ENCODE assay signal across 37 cellular contexts in genomic region chr4:149927514-149927913, GRCh38.
A peak's percentile ranks its signal among the peaks of the same experiment; 100 is the strongest.
DNase-seq lines count a peak whose midpoint lies in the region; ATAC-seq, FAIRE-seq and TF ChIP-seq lines count a peak whose summit lies in the region.
"Had no signal": no experiment of that assay in that cellular context is flagged by ENCODE, and none has a peak within 500 bp of the region (broad histone marks: within the 10 kb centered on the region; RNA-seq: fewer than 3 reads in every experiment).

No MANE protein-coding gene starts in this region.

- DNase-seq in left colon (no peak), mucosa of descending colon (no peak), osteoblast (ENCODE audit: insufficient read length, low spot score, missing footprints) (peak; percentile 10), left ventricle myocardium inferior (no peak), type B pancreatic cell (ENCODE audit: extremely low spot score, unreplicated experiment) (no peak)
- DNase-seq: 8988T; ACHN; AML-193; BE2C; C1 segment of cervical spinal cord; Caco-2; Calu3; CD4-positive, alpha-beta memory T cell; CD4-positive, alpha-beta T cell; CD4-positive, CD25-positive, alpha-beta regulatory T cell; CD8-positive, alpha-beta memory T cell; CD8-positive, alpha-beta T cell; COR-L47; DMS 273 treated with DMSO at 0.1 percent for 48 hours; DMS153; DMS53; DMS79; DMS79 treated with DMSO at 0.1 percent for 48 hours; DND-41; EL had no signal

- H2AFZ ChIP-seq in osteoblast (ENCODE audit: low read length): no peak overlapping the region

- H3K27ac Mint-ChIP-seq in type B pancreatic cell: no peak overlapping the region
- H3K27ac Mint-ChIP-seq: B cell; CD14-positive monocyte; CD4-positive, alpha-beta memory T cell; CD4-positive, alpha-beta T cell; CD4-positive, CD25-positive, alpha-beta regulatory T cell; CD8-positive, alpha-beta memory T cell; CD8-positive, alpha-beta T cell had no signal

- H3K79me2 ChIP-seq in osteoblast (ENCODE audit: insufficient read depth, low read length): no peaks in the 10 kb centered on the region

- no peaks in the 10 kb centered on the region for H3K36me3 ChIP-seq in mucosa of descending colon (ENCODE audit: low read depth)
- H3K36me3 ChIP-seq in osteoblast (ENCODE audit: insufficient read depth, low read length): no peaks in the 10 kb centered on the region
- no peaks in the 10 kb centered on the region for H3K36me3 ChIP-seq in left ventricle myocardium inferior
- H3K36me3 ChIP-seq: BE2C; BLaER1; BLaER1 treated with 17β-estradiol and CSF1 and Interleukin-3, amounts not matched to agents 10 nM and 100 nM had no signal

- H3K4me3 Mint-ChIP-seq in type B pancreatic cell: no peak overlapping the region
- H3K4me3 Mint-ChIP-seq: B cell; CD14-positive monocyte; CD4-positive, alpha-beta memory T cell; CD4-positive, alpha-beta T cell; CD4-positive, CD25-positive, alpha-beta regulatory T cell; CD8-positive, alpha-beta memory T cell; CD8-positive, alpha-beta T cell had no signal

- H3K27me3 Mint-ChIP-seq in type B pancreatic cell: no peaks in the 10 kb centered on the region
- H3K27me3 Mint-ChIP-seq: B cell; CD4-positive, alpha-beta memory T cell; CD4-positive, alpha-beta T cell; CD4-positive, CD25-positive, alpha-beta regulatory T cell; CD8-positive, alpha-beta memory T cell had no signal

- H3K36me3 Mint-ChIP-seq in type B pancreatic cell: no peaks in the 10 kb centered on the region
- H3K36me3 Mint-ChIP-seq: CD14-positive monocyte; CD4-positive, alpha-beta memory T cell; CD4-positive, CD25-positive, alpha-beta regulatory T cell; CD8-positive, alpha-beta memory T cell; CD8-positive, alpha-beta T cell had no signal

- H3K27ac ChIP-seq in osteoblast (ENCODE audit: low read depth, low read length): no peak overlapping the region
- H3K27ac ChIP-seq in left ventricle myocardium inferior (replicated peaks): no peak overlapping the region
- H3K27ac ChIP-seq: 22Rv1; A549; BLaER1; BLaER1 treated with 17β-estradiol and CSF1 and Interleukin-3, amounts not matched to agents 10 nM and 100 nM; C4-2B had no signal

- peaks cover 5% of the 10 kb centered on the region for H3K4me1 Mint-ChIP-seq in type B pancreatic cell (ENCODE audit: unreplicated experiment)
- H3K4me1 Mint-ChIP-seq: B cell; CD14-positive monocyte; CD4-positive, alpha-beta memory T cell; CD4-positive, CD25-positive, alpha-beta regulatory T cell; CD8-positive, alpha-beta memory T cell had no signal

- intact Hi-C loops in left colon (cut with DNase I, micrococcal nuclease) (no loop called here), mucosa of descending colon (cut with DNase I, micrococcal nuclease) (no loop called here), left ventricle myocardium inferior (cut with micrococcal nuclease) (no loop called here)

- H3K4me3 ChIP-seq in mucosa of descending colon (no peak overlapping the region), osteoblast (ENCODE audit: insufficient read depth, low read length) (no peak overlapping the region), left ventricle myocardium inferior (no peak overlapping the region)
- H3K4me3 ChIP-seq: A549; BLaER1; BLaER1 treated with 17β-estradiol and CSF1 and Interleukin-3, amounts not matched to agents 10 nM and 100 nM had no signal

- H3K9me3 ChIP-seq in mucosa of descending colon: no peaks in the 10 kb centered on the region
- no peaks in the 10 kb centered on the region for H3K9me3 ChIP-seq in osteoblast (ENCODE audit: low read depth, low read length)
- H3K9me3 ChIP-seq in left ventricle myocardium inferior (replicated peaks): no peaks in the 10 kb centered on the region
- H3K9me3 ChIP-seq: A549; BE2C; BLaER1; BLaER1 treated with 17β-estradiol and CSF1 and Interleukin-3, amounts not matched to agents 10 nM and 100 nM; Caco-2 had no signal

- H4K20me1 ChIP-seq in osteoblast (ENCODE audit: insufficient read depth, low read length): no peaks in the 10 kb centered on the region
- H4K20me1 ChIP-seq: BLaER1; BLaER1 treated with 17β-estradiol and CSF1 and Interleukin-3, amounts not matched to agents 10 nM and 100 nM had no signal

- ATAC-seq in left colon: peak; percentile 88
- peak; percentile 80 for ATAC-seq in mucosa of descending colon
- no peak for ATAC-seq in GM18907 (IDR thresholded peaks at IDR 0.05; ENCODE audit: unreplicated experiment)
- no peak for ATAC-seq in GM21360 (IDR thresholded peaks at IDR 0.05; ENCODE audit: unreplicated experiment)
- ATAC-seq: A549; CD8-positive, alpha-beta T cell had no signal

- TF ChIP-seq CTCF in mucosa of descending colon (IDR thresholded peaks at IDR 0.05) (no peak), osteoblast (IDR thresholded peaks at IDR 0.05; ENCODE audit: extremely low read depth, low read depth, low read length) (no peak), left ventricle myocardium inferior (IDR thresholded peaks at IDR 0.05; ENCODE audit: borderline replicate concordance) (no peak), type B pancreatic cell (conservative IDR thresholded peaks at IDR 0.05) (no peak)

- no peaks in the 10 kb centered on the region for H3K9me3 Mint-ChIP-seq in type B pancreatic cell
- H3K9me3 Mint-ChIP-seq: CD4-positive, alpha-beta memory T cell; CD4-positive, alpha-beta T cell; CD4-positive, CD25-positive, alpha-beta regulatory T cell; CD8-positive, alpha-beta T cell had no signal

- peak; percentile 5 for FAIRE-seq in colon (lab: Jason Lieb, UNC)
- FAIRE-seq: A204.1, A549, D721Med had no signal

- no peak overlapping the region for H3K4me2 ChIP-seq in osteoblast (ENCODE audit: insufficient read depth, low read length)
- H3K4me2 ChIP-seq: A549; BLaER1; BLaER1 treated with 17β-estradiol and CSF1 and Interleukin-3, amounts not matched to agents 10 nM and 100 nM had no signal

- peaks cover 15% of the 10 kb centered on the region for H3K4me1 ChIP-seq in mucosa of descending colon (ENCODE audit: low read depth)
- no peaks in the 10 kb centered on the region for H3K4me1 ChIP-seq in osteoblast (ENCODE audit: insufficient read depth, low read length)
- no peaks in the 10 kb centered on the region for H3K4me1 ChIP-seq in left ventricle myocardium inferior
- H3K4me1 ChIP-seq: A549, BLaER1, Caco-2 had no signal

- H3K27me3 ChIP-seq in osteoblast (ENCODE audit: insufficient read depth, low read length) (no peaks in the 10 kb centered on the region), left ventricle myocardium inferior (ENCODE audit: low read depth) (no peaks in the 10 kb centered on the region)
- H3K27me3 ChIP-seq: BE2C; BLaER1; BLaER1 treated with 17β-estradiol and CSF1 and Interleukin-3, amounts not matched to agents 10 nM and 100 nM had no signal

Comparison
In these comparisons a context has a peak if more than half of its experiments do, and no peak if none do; other contexts are left out.
1. ATAC-seq: peak in left colon (single experiment) and mucosa of descending colon (single experiment); none in GM18907 (single experiment) and GM21360 (single experiment).